In the genomic region with DNA sequence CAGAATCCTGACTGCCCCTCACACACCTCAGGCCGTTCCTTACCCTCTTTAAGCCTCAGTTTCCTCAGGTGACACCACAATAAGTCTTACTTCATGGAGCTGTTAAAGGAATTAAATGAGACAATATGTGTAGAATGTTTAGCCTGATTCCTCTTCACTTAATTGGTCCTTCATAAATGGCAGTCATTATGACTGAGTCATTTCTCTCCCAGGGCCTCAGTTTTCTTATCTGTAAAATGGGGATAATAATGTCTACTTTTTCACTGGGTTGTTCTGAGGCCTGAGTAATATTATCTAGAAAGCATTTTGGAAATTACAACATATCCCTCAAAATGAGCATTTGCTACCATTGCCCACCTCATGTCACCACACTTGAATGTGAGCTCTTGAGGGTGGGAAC, we compare ENCODE assay signal across 1 cellular context.
A peak's percentile ranks its signal among the peaks of the same experiment; 100 is the strongest.
TF ChIP-seq lines count a peak whose summit lies in the region.

No MANE protein-coding gene starts in this region.

TF ChIP-seq in A549, 52 proteins besides CTCF, POLR2A, EP300 and RAD21 (continued from another document):
- TF ChIP-seq MAZ (IDR thresholded peaks at IDR 0.05; ENCODE audit: borderline replicate concordance, low read depth, low read length) (no peak), ZFP36 (IDR thresholded peaks at IDR 0.05; ENCODE audit: borderline replicate concordance, partially characterized antibody) (no peak), GATA3 (IDR thresholded peaks at IDR 0.05; ENCODE audit: borderline replicate concordance) (no peak), RCOR1 (IDR thresholded peaks at IDR 0.05; ENCODE audit: low read depth, low read length) (peak; percentile 42), ZNF302 (CRISPR knock-in tag; IDR thresholded peaks at IDR 0.05) (no peak), HOXB5 (CRISPR knock-in tag; IDR thresholded peaks at IDR 0.05) (no peak), NFE2L2 (conservative IDR thresholded peaks at IDR 0.05; ENCODE audit: low read length) (peak; percentile 32; the same call in 1 of the 2 replicates), PHF8 (IDR thresholded peaks at IDR 0.05; ENCODE audit: borderline replicate concordance, low read depth) (no peak)
- TF ChIP-seq, protein P1, sequence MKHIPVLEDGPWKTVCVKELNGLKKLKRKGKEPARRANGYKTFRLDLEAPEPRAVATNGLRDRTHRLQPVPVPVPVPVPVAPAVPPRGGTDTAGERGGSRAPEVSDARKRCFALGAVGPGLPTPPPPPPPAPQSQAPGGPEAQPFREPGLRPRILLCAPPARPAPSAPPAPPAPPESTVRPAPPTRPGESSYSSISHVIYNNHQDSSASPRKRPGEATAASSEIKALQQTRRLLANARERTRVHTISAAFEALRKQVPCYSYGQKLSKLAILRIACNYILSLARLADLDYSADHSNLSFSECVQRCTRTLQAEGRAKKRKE (CRISPR knock-in tag; IDR thresholded peaks at IDR 0.05; ENCODE audit: low read depth), result no peak
- TF ChIP-seq, protein P2, sequence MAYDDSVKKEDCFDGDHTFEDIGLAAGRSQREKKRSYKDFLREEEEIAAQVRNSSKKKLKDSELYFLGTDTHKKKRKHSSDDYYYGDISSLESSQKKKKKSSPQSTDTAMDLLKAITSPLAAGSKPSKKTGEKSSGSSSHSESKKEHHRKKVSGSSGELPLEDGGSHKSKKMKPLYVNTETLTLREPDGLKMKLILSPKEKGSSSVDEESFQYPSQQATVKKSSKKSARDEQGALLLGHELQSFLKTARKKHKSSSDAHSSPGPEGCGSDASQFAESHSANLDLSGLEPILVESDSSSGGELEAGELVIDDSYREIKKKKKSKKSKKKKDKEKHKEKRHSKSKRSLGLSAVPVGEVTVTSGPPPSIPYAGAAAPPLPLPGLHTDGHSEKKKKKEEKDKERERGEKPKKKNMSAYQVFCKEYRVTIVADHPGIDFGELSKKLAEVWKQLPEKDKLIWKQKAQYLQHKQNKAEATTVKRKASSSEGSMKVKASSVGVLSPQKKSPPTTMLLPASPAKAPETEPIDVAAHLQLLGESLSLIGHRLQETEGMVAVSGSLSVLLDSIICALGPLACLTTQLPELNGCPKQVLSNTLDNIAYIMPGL (CRISPR knock-in tag; IDR thresholded peaks at IDR 0.05; ENCODE audit: borderline replicate concordance), result no peak
